Comparison of ENCODE assay signal across 15 cellular contexts in genomic region chr4:30495261-30496050, GRCh38.
A peak's percentile ranks its signal among the peaks of the same experiment; 100 is the strongest.
DNase-seq lines count a peak whose midpoint lies in the region; TF ChIP-seq lines count a peak whose summit lies in the region.
"Had no signal": no experiment of that assay in that cellular context is flagged by ENCODE, and none has a peak within 500 bp of the region (broad histone marks: within the 10 kb centered on the region; RNA-seq: fewer than 3 reads in every experiment).

No MANE protein-coding gene starts in this region.

- peak overlapping the region; percentile 100 for H3K27ac ChIP-seq in SJCRH30
- H3K27ac ChIP-seq: 22Rv1, HL-60 had no signal

- peak overlapping the region; percentile 39 to 87 (median 64) for H3K27ac Mint-ChIP-seq in nephron
- no peak overlapping the region for H3K27ac Mint-ChIP-seq in type B pancreatic cell
- H3K27ac Mint-ChIP-seq: CD14-positive monocyte; CD8-positive, alpha-beta T cell had no signal

- peaks cover 20% of the 10 kb centered on the region for H3K9me3 ChIP-seq in SJCRH30 (replicated peaks)

- H3K27me3 Mint-ChIP-seq in nephron (ENCODE audit: low read depth): no peaks in the 10 kb centered on the region
- H3K27me3 Mint-ChIP-seq in type B pancreatic cell: no peaks in the 10 kb centered on the region

- TF ChIP-seq CTCF in nephron (IDR thresholded peaks at IDR 0.05; ENCODE audit: unreplicated experiment in 3 of 3) (no peak), type B pancreatic cell (conservative IDR thresholded peaks at IDR 0.05) (no peak)

- H3K36me3 ChIP-seq in SJCRH30: no peaks in the 10 kb centered on the region

- no peaks in the 10 kb centered on the region for H3K27me3 ChIP-seq in SJCRH30

- peaks cover 47% of the 10 kb centered on the region for H3K4me1 ChIP-seq in SJCRH30

- H3K4me1 Mint-ChIP-seq in nephron: peaks cover 18% of the 10 kb centered on the region
- no peaks in the 10 kb centered on the region for H3K4me1 Mint-ChIP-seq in type B pancreatic cell (ENCODE audit: unreplicated experiment)
- H3K4me1 Mint-ChIP-seq: CD14-positive monocyte had no signal

- H3K9me3 Mint-ChIP-seq in nephron: peaks cover 18% of the 10 kb centered on the region
- H3K9me3 Mint-ChIP-seq in type B pancreatic cell: peaks cover 7% of the 10 kb centered on the region

- H3K4me3 Mint-ChIP-seq in nephron: no peak overlapping the region
- no peak overlapping the region for H3K4me3 Mint-ChIP-seq in type B pancreatic cell
- H3K4me3 Mint-ChIP-seq: CD14-positive monocyte; CD8-positive, alpha-beta T cell had no signal

- peak; percentile 13 for DNase-seq in DMS53 (lab: John Stamatoyannopoulos, UW)
- no peak for DNase-seq in DMS53 treated with DMSO at 0.1 percent for 48 hours (lab: John Stamatoyannopoulos, UW; ENCODE audit: unreplicated experiment)
- peak; percentile 93 to 98 for DNase-seq in SJCRH30
- no peak for DNase-seq in stimulated activated CD4-positive, alpha-beta T cell treated with anti-CD3 and anti-CD28 coated beads, Interleukin-4, amount 100 ng/mL, for 24 hours
- no peak for DNase-seq in hepatic stellate cell (ENCODE audit: low spot score)
- no peak for DNase-seq in type B pancreatic cell (ENCODE audit: extremely low spot score, unreplicated experiment)
- DNase-seq: CD8-positive, alpha-beta T cell; COR-L47; DMS79; HCEC 1CT had no signal

- H3K4me3 ChIP-seq in SJCRH30: no peak overlapping the region
- H3K4me3 ChIP-seq: GM12878 had no signal

- H3K36me3 Mint-ChIP-seq in nephron (ENCODE audit: low read depth) (no peaks in the 10 kb centered on the region), type B pancreatic cell (no peaks in the 10 kb centered on the region)
- H3K36me3 Mint-ChIP-seq: CD14-positive monocyte; CD8-positive, alpha-beta T cell had no signal

Comparison
In these comparisons a context has a peak if more than half of its experiments do, and no peak if none do; other contexts are left out.
1. DNase-seq: peak in DMS53 (single experiment) and SJCRH30 (2 of 2); none in DMS53 treated with DMSO at 0.1 percent for 48 hours (single experiment), stimulated activated CD4-positive, alpha-beta T cell treated with anti-CD3 and anti-CD28 coated beads, Interleukin-4, amount 100 ng/mL, for 24 hours (single experiment), hepatic stellate cell (single experiment) and type B pancreatic cell (single experiment).